ENCODE assay signal across 8 cellular contexts in the genomic region with DNA sequence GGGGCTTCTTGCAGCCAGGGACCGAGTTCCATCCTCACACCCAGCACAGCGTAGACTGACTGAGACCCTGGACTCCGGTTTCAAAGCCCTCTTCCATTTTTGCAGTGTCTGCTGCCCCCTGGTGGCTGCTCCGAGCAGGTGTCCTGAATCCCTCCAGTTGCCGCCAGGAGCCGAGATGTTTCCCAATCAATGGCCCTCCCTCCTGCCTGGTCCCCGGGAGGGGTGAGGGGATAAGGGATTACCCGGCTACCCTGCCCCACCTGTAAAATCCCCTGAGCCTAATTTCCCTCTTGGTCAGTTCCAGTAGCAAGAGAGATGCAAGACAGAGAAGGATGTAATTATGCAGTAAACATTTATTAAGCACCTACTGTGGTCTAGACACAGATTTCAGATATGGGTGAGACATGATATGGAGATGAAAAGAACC. TPM values are rescaled to one million over a fixed set of nuclear protein-coding genes. Genes with fewer than 3 reads are reported as not detected.
DNase-seq lines count a peak whose midpoint lies in the region; ATAC-seq and TF ChIP-seq lines count a peak whose summit lies in the region.

No MANE protein-coding gene starts in this region.

- H3K36me3 ChIP-seq in colonic mucosa, result no peaks in the 10 kb centered on the region
- no peaks in the 10 kb centered on the region for H3K36me3 ChIP-seq in left lung

- intact Hi-C loops in colonic mucosa (cut with DNase I) (loop anchor here (5.0 to 10.0 kb wide), 3 partner anchors 287 to 419 kb away; no protein-coding TSS in a partner anchor), left lung (cut with DNase I) (no loop called here)

- H3K9me3 ChIP-seq in colonic mucosa (no peaks in the 10 kb centered on the region), left lung (no peaks in the 10 kb centered on the region)

- no peak overlapping the region for H3K9ac ChIP-seq in colonic mucosa (ENCODE audit: low read depth in 2 of 2, low read length in 2 of 2)

- DNase-seq in activated gamma-delta T cell treated with Interleukin-2 at 50 U/mL for 16 hours (peak; percentile 74), activated gamma-delta T cell (lab: John Stamatoyannopoulos, UW) (no peak), NCI-H2227 treated with DMSO at 0.1 percent for 48 hours (lab: John Stamatoyannopoulos, UW) (peak; percentile 86), colonic mucosa (peak; percentile 56), left lung (peak; percentile 72 to 91)
- DNase-seq in activated CD4-positive, alpha-beta T cell treated with anti-CD3 and anti-CD28 coated beads for 4 hours, result peak; percentile 69 to 74
- DNase-seq in stimulated activated CD4-positive, alpha-beta T cell treated with anti-CD3 and anti-CD28 coated beads, Interleukin-4, amount 100 ng/mL, for 4 hours, result peak; percentile 58 to 75

- peak; percentile 84 for ATAC-seq in left lung
- no peak for ATAC-seq in HG03159 (IDR thresholded peaks at IDR 0.05; ENCODE audit: unreplicated experiment)

- H3K27me3 ChIP-seq in colonic mucosa (no peaks in the 10 kb centered on the region), left lung (peaks cover 0 to 41% of the 10 kb centered on the region in 2 donors)

- TF ChIP-seq CTCF in colonic mucosa (IDR thresholded peaks at IDR 0.05) (peak; percentile 92), left lung (IDR thresholded peaks at IDR 0.05) (peak; percentile 82 to 94)

- H3K4me3 ChIP-seq in colonic mucosa, result no peak overlapping the region
- H3K4me3 ChIP-seq in left lung, result peak overlapping the region in 1 of 2 donors; percentile 40

- H3K27ac ChIP-seq in colonic mucosa, result no peak overlapping the region
- H3K27ac ChIP-seq in left lung, result no peak overlapping the region

- H3K4me1 ChIP-seq in colonic mucosa (no peaks in the 10 kb centered on the region), left lung (peaks cover 0 to 14% of the 10 kb centered on the region in 2 donors)

RNA-seq across cellular contexts. Expression of gene PHETA1, which starts 55.0 kb away (rescaled TPM):
- total RNA-seq in colonic mucosa, result 10 to 100 TPM; 21.8 to 43.6 TPM
- total RNA-seq in left lung, result 10 to 100 TPM in 1 of 2 donors, 1 to 10 TPM in 1; 9.9 to 20.5 TPM
